In genomic region chr15:71434774-71435173, GRCh38 we compare ENCODE assay signal across 18 cellular contexts.
DNase-seq lines count a peak whose midpoint lies in the region; ATAC-seq and TF ChIP-seq lines count a peak whose summit lies in the region.
"Had no signal": no experiment of that assay in that cellular context is flagged by ENCODE, and none has a peak within 500 bp of the region (broad histone marks: within the 10 kb centered on the region; RNA-seq: fewer than 3 reads in every experiment).

No MANE protein-coding gene starts in this region.

- H3K4me3 ChIP-seq in GM12865 (ENCODE audit: low read depth, low read length) (no peak overlapping the region), endodermal cell (ENCODE audit: low read length) (no peak overlapping the region), thoracic aorta (no peak overlapping the region)
- H3K4me3 ChIP-seq: SK-N-MC had no signal

- H3K9me3 Mint-ChIP-seq in endodermal cell = no peaks in the 10 kb centered on the region
- H3K9me3 Mint-ChIP-seq: CD14-positive monocyte had no signal

- H3K36me3 ChIP-seq in endodermal cell (ENCODE audit: control insufficient read depth, insufficient read depth, low read length) (no peaks in the 10 kb centered on the region), thoracic aorta (no peaks in the 10 kb centered on the region)

- no peaks in the 10 kb centered on the region for H3K36me3 Mint-ChIP-seq in endodermal cell (ENCODE audit: low read depth)
- H3K36me3 Mint-ChIP-seq: CD14-positive monocyte, T-cell had no signal

- H3K4me1 ChIP-seq in endodermal cell (ENCODE audit: control insufficient read depth, insufficient read depth, low read length) = no peaks in the 10 kb centered on the region
- H3K4me1 ChIP-seq in thoracic aorta (ENCODE audit: control insufficient read depth in 1 of 2, low read depth in 2 of 2) = peaks cover 18 to 47% of the 10 kb centered on the region in 2 donors

- H3K4me1 Mint-ChIP-seq in endodermal cell = no peaks in the 10 kb centered on the region
- H3K4me1 Mint-ChIP-seq: CD14-positive monocyte, T-cell had no signal

- H3K9ac ChIP-seq in endodermal cell (ENCODE audit: extremely low read depth, low read length, poor library complexity, severe bottlenecking) = peak overlapping the region; percentile 11
- H3K9ac ChIP-seq: KMS-11 had no signal

- TF ChIP-seq CTCF in GM12865 (IDR thresholded peaks at IDR 0.05; ENCODE audit: insufficient read depth, low read depth, low read length, missing control alignments) (no peak), endodermal cell (conservative IDR thresholded peaks at IDR 0.05) (no peak), thoracic aorta (IDR thresholded peaks at IDR 0.05) (no peak)

- H3K27me3 ChIP-seq in endodermal cell (ENCODE audit: control insufficient read depth, insufficient read depth, low read length, poor library complexity, severe bottlenecking) = no peaks in the 10 kb centered on the region
- no peaks in the 10 kb centered on the region for H3K27me3 ChIP-seq in thoracic aorta (replicated peaks; ENCODE audit: insufficient read depth)

- no peak overlapping the region for H3K27ac Mint-ChIP-seq in endodermal cell
- H3K27ac Mint-ChIP-seq: CD14-positive monocyte, T-cell had no signal

- no peak overlapping the region for H3K27ac ChIP-seq in endodermal cell (ENCODE audit: low read depth, low read length)
- H3K27ac ChIP-seq in thoracic aorta = peak overlapping the region; percentile 68 to 72
- H3K27ac ChIP-seq in substantia nigra (ENCODE audit: low read depth, low read length, poor library complexity, severe bottlenecking) = no peak overlapping the region
- H3K27ac ChIP-seq: KMS-11, SK-N-MC had no signal

- H3K9me3 ChIP-seq in endodermal cell (ENCODE audit: control insufficient read depth, low read length) = no peaks in the 10 kb centered on the region
- H3K9me3 ChIP-seq in thoracic aorta = no peaks in the 10 kb centered on the region

- peak; percentile 30 for DNase-seq in GM12865 (ENCODE audit: low read depth)
- peak; percentile 34 for DNase-seq in M059J (ENCODE audit: low read depth)
- DNase-seq in endodermal cell = no peak
- DNase-seq in thoracic aorta (ENCODE audit: low spot score) = no peak
- no peak for DNase-seq in substantia nigra (lab: John Stamatoyannopoulos, UW)
- no peak for DNase-seq in NCI-H2081 (lab: John Stamatoyannopoulos, UW)
- DNase-seq: DMS79 treated with DMSO at 0.1 percent for 48 hours, GDM1, NCI-H1436, NCI-H1930, NCI-H526, Right ventricle myocardium superior, T-cell had no signal

- no peak for ATAC-seq in thoracic aorta (ENCODE audit: insufficient number of reproducible peaks, low FRiP score, low read depth)
- ATAC-seq in GM19397 (IDR thresholded peaks at IDR 0.05; ENCODE audit: unreplicated experiment) = no peak
- ATAC-seq in GM21447 (IDR thresholded peaks at IDR 0.05; ENCODE audit: unreplicated experiment) = no peak
- ATAC-seq: T-cell had no signal

- 100% methylated on average over 2 of the region's 2 CpGs; no CpG with 5 or more reads in 1 of the 2 experiments for WGBS in endodermal cell (ENCODE audit: insufficient coverage in 1 of 2, insufficient read length in 1 of 2), 2 experiments

- H3K27me3 Mint-ChIP-seq in endodermal cell (ENCODE audit: insufficient read depth) = no peaks in the 10 kb centered on the region
- H3K27me3 Mint-ChIP-seq: T-cell had no signal

- no peak overlapping the region for H3K4me3 Mint-ChIP-seq in endodermal cell
- H3K4me3 Mint-ChIP-seq: CD14-positive monocyte, T-cell had no signal

Comparison
In these comparisons a context has a peak if more than half of its experiments do, and no peak if none do; other contexts are left out.
1. DNase-seq: peak in GM12865 (single experiment) and M059J (single experiment); none in endodermal cell (single experiment), thoracic aorta (single experiment), substantia nigra (0 of 49) and NCI-H2081 (0 of 2).
2. H3K27ac ChIP-seq: peak in thoracic aorta (2 of 2); none in endodermal cell (single experiment) and substantia nigra (single experiment).